12 cellular contexts compared by ENCODE assay signal in genomic region chr13:33109319-33109718, GRCh38.
DNase-seq lines count a peak whose midpoint lies in the region; ATAC-seq, FAIRE-seq and TF ChIP-seq lines count a peak whose summit lies in the region.
"Had no signal": no experiment of that assay in that cellular context is flagged by ENCODE, and none has a peak within 500 bp of the region (broad histone marks: within the 10 kb centered on the region; RNA-seq: fewer than 3 reads in every experiment).

No MANE protein-coding gene starts in this region.

- TF ChIP-seq EP300 in sigmoid colon (IDR thresholded peaks at IDR 0.05) = no peak

- DNase-seq in coronary artery (ENCODE audit: low spot score) = no peak
- no peak for DNase-seq in sigmoid colon
- DNase-seq in NCI-H2227 treated with DMSO at 0.1 percent for 48 hours (lab: John Stamatoyannopoulos, UW) = no peak
- DNase-seq in frontal cortex (ENCODE audit: low spot score in 2 of 2) = no peak
- DNase-seq in foreskin keratinocyte = no peak
- DNase-seq in kidney tubule cell (ENCODE audit: low spot score) = no peak
- DNase-seq: activated CD8-positive, alpha-beta memory T cell treated with anti-CD3 and anti-CD28 coated beads, Interleukin-2, amount 50 U/mL, for 4 hours; CD8-positive, alpha-beta T cell; NCI-H510A had no signal

- no peak for FAIRE-seq in frontal cortex (lab: Jason Lieb, UNC)

- intact Hi-C loops in sigmoid colon (cut with DNase I) = loop anchor here (5.0 kb wide), 2 partner anchors 62 to 433 kb away; no protein-coding TSS in a partner anchor

- H3K27me3 ChIP-seq in sigmoid colon (no peaks in the 10 kb centered on the region), foreskin keratinocyte (no peaks in the 10 kb centered on the region)

- peak; percentile 17 for TF ChIP-seq POLR2A in GM15510 (IDR thresholded peaks at IDR 0.05; ENCODE audit: borderline replicate concordance, extremely low read depth, insufficient read length)
- TF ChIP-seq POLR2A in sigmoid colon (IDR thresholded peaks at IDR 0.05) = no peak

- H3K4me1 ChIP-seq in sigmoid colon = peaks cover 0 to 91% (median 86%) of the 10 kb centered on the region in 4 donors
- no peaks in the 10 kb centered on the region for H3K4me1 ChIP-seq in foreskin keratinocyte

- ATAC-seq in HG02852 (IDR thresholded peaks at IDR 0.05; ENCODE audit: unreplicated experiment) (peak; percentile 22), foreskin keratinocyte (no peak)
- ATAC-seq: CD8-positive, alpha-beta T cell; natural killer cell treated with Interleukin-12 subunit alpha and Interleukin-12 subunit beta and Interleukin-15 and Interleukin-18, amount 100 ng/mL, for 72 hours had no signal

- H3K4me3 ChIP-seq in coronary artery (no peak overlapping the region), sigmoid colon (no peak overlapping the region)

- 58 to 76% methylated on average over 4 of the region's 4 CpGs for WGBS in sigmoid colon, 2 donors

- H3K27ac ChIP-seq in coronary artery (peak overlapping the region; percentile 25 to 84), sigmoid colon (peak overlapping the region; percentile 74 to 83 (median 79)), foreskin keratinocyte (no peak overlapping the region)

- H3K36me3 ChIP-seq in sigmoid colon = peaks cover 15 to 72% (median 18%) of the 10 kb centered on the region in 4 donors

- TF ChIP-seq CTCF in coronary artery (IDR thresholded peaks at IDR 0.05) (no peak), sigmoid colon (IDR thresholded peaks at IDR 0.05) (no peak), foreskin keratinocyte (conservative IDR thresholded peaks at IDR 0.05) (no peak)

- H3K9me3 ChIP-seq in sigmoid colon = no peaks in the 10 kb centered on the region
